13 cellular contexts compared by ENCODE assay signal in genomic region chr3:44969170-44969569, GRCh38. TPM values are rescaled to one million over a fixed set of nuclear protein-coding genes. Genes with fewer than 3 reads are reported as not detected.
A peak's percentile ranks its signal among the peaks of the same experiment; 100 is the strongest.
DNase-seq lines count a peak whose midpoint lies in the region; ATAC-seq and TF ChIP-seq lines count a peak whose summit lies in the region.
"Had no signal": no experiment of that assay in that cellular context is flagged by ENCODE, and none has a peak within 500 bp of the region (broad histone marks: within the 10 kb centered on the region; RNA-seq: fewer than 3 reads in every experiment).

No MANE protein-coding gene starts in this region.

- no peak for TF ChIP-seq CTCF in GM12865 (IDR thresholded peaks at IDR 0.05; ENCODE audit: insufficient read depth, low read depth, low read length, missing control alignments)

- H3K4me3 ChIP-seq in GM12865 (ENCODE audit: low read depth, low read length), result no peak overlapping the region
- H3K4me3 ChIP-seq: colonic mucosa, Peyer's patch had no signal

- DNase-seq in Ammon's horn (ENCODE audit: low spot score), result peak; percentile 23
- peak; percentile 28 for DNase-seq in GM12865 (ENCODE audit: low read depth)
- DNase-seq in globus pallidus (ENCODE audit: low spot score), result peak; percentile 13
- no peak for DNase-seq in NCI-H2227 treated with DMSO at 0.1 percent for 48 hours (lab: John Stamatoyannopoulos, UW)
- no peak for DNase-seq in NCI-H1930 (lab: John Stamatoyannopoulos, UW)
- no peak for DNase-seq in stimulated activated CD4-positive, alpha-beta T cell treated with anti-CD3 and anti-CD28 coated beads, Interleukin-4, amount 100 ng/mL, for 1 hour
- DNase-seq: activated CD4-positive, alpha-beta T cell treated with anti-CD3 and anti-CD28 coated beads for 1 hour; colonic mucosa; kidney glomerular epithelial cell; NCI-H1436; Peyer's patch had no signal

- ATAC-seq in GM18867 (IDR thresholded peaks at IDR 0.05; ENCODE audit: unreplicated experiment), result no peak

TF ChIP-seq in PFSK-1, 5 proteins besides CTCF, POLR2A, EP300 and RAD21:
- TF ChIP-seq FOXP2 (optimal IDR thresholded peaks at IDR 0.05; ENCODE audit: borderline replicate concordance, extremely low read depth, extremely low read length, insufficient read depth) (no peak), TAF1 (IDR thresholded peaks at IDR 0.05; ENCODE audit: borderline replicate concordance, insufficient read depth, low read length) (no peak), POLR2AphosphoS5 (IDR thresholded peaks at IDR 0.05; ENCODE audit: low read depth, low read length) (no peak), SIN3A (IDR thresholded peaks at IDR 0.05; ENCODE audit: borderline replicate concordance, insufficient read depth, low read length) (peak; percentile 69; the same call in 1 of the 2 replicates), REST (IDR thresholded peaks at IDR 0.05; ENCODE audit: insufficient read depth in 1 of 2, low read depth in 2 of 2, low read length in 2 of 2) (0 out of 4 replicates have a peak, but pooled peaks of 1 of the 2 experiments have one; percentile 40)

RNA-seq across cellular contexts. Expression of gene ZDHHC3, which starts 6.8 kb away (rescaled TPM):
- polyA plus RNA-seq in PFSK-1 (2012; ENCODE audit: insufficient read length, low read depth), result 33.0 TPM

RNA-seq across cellular contexts. Expression of gene EXOSC7, which starts 6.9 kb away (rescaled TPM):
- polyA plus RNA-seq in PFSK-1 (2012; ENCODE audit: insufficient read length, low read depth), result 66.7 TPM

RNA-seq across cellular contexts. Expression of gene CLEC3B, which starts 56.9 kb away (rescaled TPM):
- polyA plus RNA-seq in PFSK-1 (2012; ENCODE audit: insufficient read length, low read depth), result not detected

Comparison
In these comparisons a context has a peak if more than half of its experiments do, and no peak if none do; other contexts are left out.
1. DNase-seq: peak in Ammon's horn (single experiment), GM12865 (single experiment) and globus pallidus (single experiment); none in NCI-H2227 treated with DMSO at 0.1 percent for 48 hours (single experiment), NCI-H1930 (0 of 2) and stimulated activated CD4-positive, alpha-beta T cell treated with anti-CD3 and anti-CD28 coated beads, Interleukin-4, amount 100 ng/mL, for 1 hour (single experiment).